Comparison of ENCODE assay signal across 8 cellular contexts in genomic region chr11:44911031-44911814, GRCh38. TPM values are rescaled to one million over a fixed set of nuclear protein-coding genes. Genes with fewer than 3 reads are reported as not detected.
DNase-seq lines count a peak whose midpoint lies in the region; ATAC-seq and TF ChIP-seq lines count a peak whose summit lies in the region.

No MANE protein-coding gene starts in this region.

- peaks cover 0 to 6% of the 10 kb centered on the region in 2 donors for H3K4me1 ChIP-seq in lung (ENCODE audit: control insufficient read depth in 2 of 2, insufficient read depth in 2 of 2, low read length in 2 of 2)

- DNase-seq in GM04504 (ENCODE audit: low read depth) (peak; percentile 55), HK-2 (ENCODE audit: unreplicated experiment) (peak; percentile 75), NCI-H748 treated with DMSO at 0.1 percent for 48 hours (lab: John Stamatoyannopoulos, UW) (peak; percentile 50), lung (ENCODE audit: low spot score) (peak; percentile 89)
- DNase-seq in activated CD4-positive, alpha-beta T cell treated with anti-CD3 and anti-CD28 coated beads, Interleukin-2, amount 50 U/mL, for 48 hours = peak; percentile 87 to 92
- peak; percentile 82 for DNase-seq in effector CD4-positive, alpha-beta T cell
- DNase-seq in stimulated activated CD8-positive, alpha-beta memory T cell treated with anti-CD3 and anti-CD28 coated beads, Interleukin-12 subunit alpha, Interleukin-12 subunit beta, amount 100 ng/mL, for 1 hour (ENCODE audit: low read depth) = peak; percentile 86

- no peak overlapping the region for H3K4me3 ChIP-seq in lung

- ATAC-seq in lung (ENCODE audit: insufficient read depth, low FRiP score) = peak; percentile 58
- ATAC-seq in HG03139 (IDR thresholded peaks at IDR 0.05; ENCODE audit: unreplicated experiment) = no peak

- no peaks in the 10 kb centered on the region for H3K36me3 ChIP-seq in lung (ENCODE audit: control insufficient read depth in 2 of 2, insufficient read depth in 2 of 2, low read length in 2 of 2)

- H3K9me3 ChIP-seq in lung (ENCODE audit: control insufficient read depth in 2 of 2, insufficient read depth in 1 of 2, low read length in 1 of 2) = no peaks in the 10 kb centered on the region

- H3K27me3 ChIP-seq in lung (ENCODE audit: control insufficient read depth, insufficient read depth) = no peaks in the 10 kb centered on the region

- H3K27ac ChIP-seq in lung (ENCODE audit: low read depth in 1 of 2, low read length in 1 of 2) = peak overlapping the region in 1 of 2 donors; percentile 37

- WGBS in lung, 2 donors = 24 to 32% methylated on average over 24 of the region's 24 CpGs

- peak; percentile 69 for TF ChIP-seq CTCF in lung (IDR thresholded peaks at IDR 0.05; ENCODE audit: control extremely low read depth, extremely low read depth)

RNA-seq across cellular contexts. Expression of gene TP53I11, which starts 39.5 kb away (rescaled TPM):
- total RNA-seq in lung = 100 to 1,000 TPM in 1 of 2 donors, 10 to 100 TPM in 1; 51.2 to 134 TPM
- polyA plus RNA-seq in lung = 10 to 100 TPM; 64.9 to 79.0 TPM
